ENCODE assay signal across 13 cellular contexts in genomic region chr2:132009177-132009873, GRCh38.
DNase-seq lines count a peak whose midpoint lies in the region; TF ChIP-seq lines count a peak whose summit lies in the region.
"Had no signal": no experiment of that assay in that cellular context is flagged by ENCODE, and none has a peak within 500 bp of the region (broad histone marks: within the 10 kb centered on the region; RNA-seq: fewer than 3 reads in every experiment).

No MANE protein-coding gene starts in this region.

- H3K4me3 Mint-ChIP-seq in osteocyte (ENCODE audit: unreplicated experiment) = no peak overlapping the region
- H3K4me3 Mint-ChIP-seq: activated CD8-positive, alpha-beta T cell treated with anti-CD3 and anti-CD28 coated beads, Interleukin-2, amount 10 ng/mL, durations not matched to agents 7 days and 5 days; activated naive CD8-positive, alpha-beta T cell treated with anti-CD3 and anti-CD28 coated beads for 36 hours; T-helper 2 cell treated with Interferon-gamma antibody and Interleukin-4, amounts not matched to agents 5 μg/mL and 100 μg/mL, for 36 hours had no signal

- no peak for TF ChIP-seq CTCF in astrocyte of the cerebellum (IDR thresholded peaks at IDR 0.05; ENCODE audit: low read depth, low read length, missing control alignments)
- no peak for TF ChIP-seq CTCF in GM10266 (IDR thresholded peaks at IDR 0.05; ENCODE audit: control insufficient read depth, insufficient read depth, low read depth, missing control alignments)
- TF ChIP-seq CTCF in osteocyte (IDR thresholded peaks at IDR 0.05) = no peak

- H3K27me3 ChIP-seq in HAP-1 (ENCODE audit: low read depth) = peaks cover 13% of the 10 kb centered on the region
- peaks cover 31% of the 10 kb centered on the region for H3K27me3 ChIP-seq in iPS-20b (ENCODE audit: insufficient read depth, low read length)
- peaks cover 15% of the 10 kb centered on the region for H3K27me3 ChIP-seq in skeletal muscle satellite cell (ENCODE audit: control insufficient read depth, insufficient read depth, low read length)

- H3K9me3 ChIP-seq in HAP-1 (no peaks in the 10 kb centered on the region), iPS-20b (ENCODE audit: insufficient read depth, low read depth, low read length) (no peaks in the 10 kb centered on the region), skeletal muscle satellite cell (replicated peaks; ENCODE audit: low read length) (no peaks in the 10 kb centered on the region)

- H3K36me3 Mint-ChIP-seq in osteocyte (ENCODE audit: unreplicated experiment) = no peaks in the 10 kb centered on the region

- peaks cover 50% of the 10 kb centered on the region for H3K27me3 Mint-ChIP-seq in osteocyte (ENCODE audit: unreplicated experiment)

- peak overlapping the region; percentile 56 for H3K4me2 ChIP-seq in skeletal muscle satellite cell (ENCODE audit: low read length)

- H3K9ac ChIP-seq in iPS-20b (ENCODE audit: low read depth, low read length) (peak overlapping the region; percentile 27; the same call in 1 of the 2 replicates), skeletal muscle satellite cell (ENCODE audit: low read depth, low read length) (no peak overlapping the region)

- in situ Hi-C loops in HAP-1 (cut with MboI; ENCODE audit: low sequenced_read_pairs) (no loop called here), astrocyte of the cerebellum (cut with HindIII; ENCODE audit: low sequenced_read_pairs) (no loop called here)

- H3K36me3 ChIP-seq in HAP-1 (replicated peaks) = no peaks in the 10 kb centered on the region
- no peaks in the 10 kb centered on the region for H3K36me3 ChIP-seq in iPS-20b (ENCODE audit: insufficient read depth, low read depth, low read length)
- no peaks in the 10 kb centered on the region for H3K36me3 ChIP-seq in skeletal muscle satellite cell (ENCODE audit: insufficient read depth, low read length)

- no peak overlapping the region for H3K27ac Mint-ChIP-seq in osteocyte (ENCODE audit: unreplicated experiment)
- H3K27ac Mint-ChIP-seq: activated CD8-positive, alpha-beta T cell treated with anti-CD3 and anti-CD28 coated beads, Interleukin-2, amount 10 ng/mL, durations not matched to agents 7 days and 5 days; activated naive CD8-positive, alpha-beta T cell treated with anti-CD3 and anti-CD28 coated beads for 36 hours; T-helper 2 cell treated with Interferon-gamma antibody and Interleukin-4, amounts not matched to agents 5 μg/mL and 100 μg/mL, for 36 hours had no signal

- H3K4me1 Mint-ChIP-seq in osteocyte (ENCODE audit: unreplicated experiment) = peaks cover 3% of the 10 kb centered on the region

- H3K27ac ChIP-seq in iPS-20b (ENCODE audit: low read length) = no peak overlapping the region

- no peak for DNase-seq in HAP-1 (ENCODE audit: low spot score in 2 of 2)
- no peak for DNase-seq in astrocyte of the cerebellum (ENCODE audit: low read depth)
- no peak for DNase-seq in GM10266 (ENCODE audit: extremely low spot score)
- DNase-seq in osteocyte (ENCODE audit: extremely low spot score, unreplicated experiment) = no peak
- no peak for DNase-seq in NCI-H187 treated with DMSO at 0.1 percent for 48 hours (lab: John Stamatoyannopoulos, UW)
- no peak for DNase-seq in germinal center (ENCODE audit: low spot score)
- DNase-seq: activated CD8-positive, alpha-beta T cell treated with anti-CD3 and anti-CD28 coated beads, Interleukin-2, amount 10 ng/mL, durations not matched to agents 7 days and 5 days; activated naive CD8-positive, alpha-beta T cell treated with anti-CD3 and anti-CD28 coated beads for 36 hours; GOT3; NCI-H2107 had no signal

- H3K4me3 ChIP-seq in HAP-1 (peak overlapping the region; percentile 19), astrocyte of the cerebellum (ENCODE audit: low read depth, low read length) (peak overlapping the region; percentile 48), iPS-20b (ENCODE audit: low read length) (peak overlapping the region; percentile 64; the same call in 1 of the 2 replicates), skeletal muscle satellite cell (ENCODE audit: low read length) (no peak overlapping the region)

- H3K9me3 Mint-ChIP-seq in osteocyte (ENCODE audit: unreplicated experiment) = peaks cover 7% of the 10 kb centered on the region
- H3K9me3 Mint-ChIP-seq: T-helper 2 cell treated with Interferon-gamma antibody and Interleukin-4, amounts not matched to agents 5 μg/mL and 100 μg/mL, for 36 hours had no signal

- H3K4me1 ChIP-seq in HAP-1 (no peaks in the 10 kb centered on the region), iPS-20b (ENCODE audit: insufficient read depth, low read length) (no peaks in the 10 kb centered on the region), skeletal muscle satellite cell (ENCODE audit: control insufficient read depth, insufficient read depth, low read length) (no peaks in the 10 kb centered on the region)
